Comparison of ENCODE assay signal across 42 cellular contexts in genomic region chr4:73989928-73990327, GRCh38. TPM values are rescaled to one million over a fixed set of nuclear protein-coding genes. Genes with fewer than 3 reads are reported as not detected.
"Had no signal": no experiment of that assay in that cellular context is flagged by ENCODE, and none has a peak within 500 bp of the region (broad histone marks: within the 10 kb centered on the region; RNA-seq: fewer than 3 reads in every experiment).

No MANE protein-coding gene starts in this region.

- H3K27ac ChIP-seq: adrenal gland, ascending aorta, body of pancreas, brain microvascular endothelial cell, breast epithelium, cardiac muscle cell had no signal

- H3K4me3 ChIP-seq: adrenal gland, ascending aorta, body of pancreas, breast epithelium, cardiac muscle cell had no signal

- H3K9me3 ChIP-seq: adrenal gland, ascending aorta, body of pancreas, breast epithelium had no signal

- H3K4me3 Mint-ChIP-seq: activated naive CD4-positive, alpha-beta T cell treated with anti-CD3 and anti-CD28 coated beads for 36 hours; activated naive CD4-positive, alpha-beta T cell treated with anti-CD3 and anti-CD28 coated beads, Interleukin-2, amount 10 ng/mL, durations not matched to agents 7 days and 5 days; activated naive CD4-positive, alpha-beta T cell treated with anti-CD3 and anti-CD28 coated beads, Interleukin-2, amount 50 U/mL, for 24 hours; activated naive CD8-positive, alpha-beta T cell; activated naive CD8-positive, alpha-beta T cell treated with anti-CD3 and anti-CD28 coated beads for 36 hours; activated naive CD8-positive, alpha-beta T cell treated with anti-CD3 and anti-CD28 coated beads, Interleukin-2, amount 10 ng/mL, durations not matched to agents 7 days and 5 days; activated naive CD8-positive, alpha-beta T cell treated with anti-CD3 and anti-CD28 coated beads, Interleukin-2, amount 50 U/mL, for 24 hours; activated T-cell treated with anti-CD3 and anti-CD28 coated beads, Interleukin-2, amount 50 U/mL, for 24 hours; activated T-cell treated with anti-CD3 and anti-CD28 coated beads, Interleukin-2, amount 50 U/mL, for 4 hours; activated T-cell treated with anti-CD3 and anti-CD28 coated beads, Interleukin-2, amount 50 U/mL, for 72 hours; activated T-helper 1 cell treated with anti-CD3 and anti-CD28 coated beads, Interleukin-12 subunit alpha, Interleukin-12 subunit beta, Interleukin-2, Interleukin-4 antibody, amounts not matched to agents 30 ng/mL and 10 ng/mL and 1 ng/mL, durations not matched to agents 14 hours and 24 hours and 36 hours; activated T-helper 17 cell treated with anti-CD3 and anti-CD28 coated beads, Interleukin-2, amount 50 U/mL, for 72 hours; brain; central memory CD8-positive, alpha-beta T cell had no signal

- H3K4me1 Mint-ChIP-seq: activated naive CD4-positive, alpha-beta T cell treated with anti-CD3 and anti-CD28 coated beads, Interleukin-2, amount 10 ng/mL, durations not matched to agents 7 days and 5 days; activated naive CD4-positive, alpha-beta T cell treated with anti-CD3 and anti-CD28 coated beads, Interleukin-2, amount 50 U/mL, for 24 hours; activated naive CD8-positive, alpha-beta T cell treated with anti-CD3 and anti-CD28 coated beads for 36 hours; activated naive CD8-positive, alpha-beta T cell treated with anti-CD3 and anti-CD28 coated beads, Interleukin-2, amount 10 ng/mL, durations not matched to agents 7 days and 5 days; activated naive CD8-positive, alpha-beta T cell treated with anti-CD3 and anti-CD28 coated beads, Interleukin-2, amount 50 U/mL, for 24 hours; activated T-helper 17 cell treated with anti-CD3 and anti-CD28 coated beads, Interleukin-2, amount 50 U/mL, for 72 hours; brain; central memory CD8-positive, alpha-beta T cell had no signal

- H3K27me3 ChIP-seq: adrenal gland, ascending aorta, body of pancreas, brain microvascular endothelial cell, breast epithelium, cardiac muscle cell had no signal

- H3K27me3 Mint-ChIP-seq: activated naive CD8-positive, alpha-beta T cell treated with anti-CD3 and anti-CD28 coated beads for 36 hours; activated T-cell treated with anti-CD3 and anti-CD28 coated beads, Interleukin-2, amount 50 U/mL, for 24 hours; central memory CD8-positive, alpha-beta T cell had no signal

- H3K9me3 Mint-ChIP-seq: activated naive CD4-positive, alpha-beta T cell treated with anti-CD3 and anti-CD28 coated beads for 36 hours; activated naive CD4-positive, alpha-beta T cell treated with anti-CD3 and anti-CD28 coated beads, Interleukin-2, amount 10 ng/mL, durations not matched to agents 7 days and 5 days; activated naive CD4-positive, alpha-beta T cell treated with anti-CD3 and anti-CD28 coated beads, Interleukin-2, amount 50 U/mL, for 24 hours; activated naive CD4-positive, alpha-beta T cell treated with anti-CD3 and anti-CD28 coated beads, Interleukin-2, amount 50 U/mL, for 72 hours; activated naive CD8-positive, alpha-beta T cell treated with anti-CD3 and anti-CD28 coated beads for 36 hours; activated naive CD8-positive, alpha-beta T cell treated with anti-CD3 and anti-CD28 coated beads, Interleukin-2, amount 10 ng/mL, durations not matched to agents 7 days and 5 days; activated T-cell treated with anti-CD3 and anti-CD28 coated beads, Interleukin-2, amount 50 U/mL, for 24 hours; activated T-cell treated with anti-CD3 and anti-CD28 coated beads, Interleukin-2, amount 50 U/mL, for 4 hours; activated T-cell treated with anti-CD3 and anti-CD28 coated beads, Interleukin-2, amount 50 U/mL, for 72 hours; activated T-helper 1 cell treated with anti-CD3 and anti-CD28 coated beads, Interleukin-12 subunit alpha, Interleukin-12 subunit beta, Interleukin-2, Interleukin-4 antibody, amounts not matched to agents 30 ng/mL and 10 ng/mL and 1 ng/mL, durations not matched to agents 14 hours and 24 hours and 36 hours; activated T-helper 17 cell treated with anti-CD3 and anti-CD28 coated beads, Interleukin-2, amount 50 U/mL, for 72 hours; activated T-helper 2 cell treated with anti-CD3 and anti-CD28 coated beads, Interferon-gamma antibody, Interleukin-2, Interleukin-4, amounts not matched to agents 10 μg/mL and 5 μg/mL and 100 μg/mL, durations not matched to agents 14 hours and 24 hours and 36 hours; brain; central memory CD8-positive, alpha-beta T cell had no signal

- H3K4me1 ChIP-seq: adrenal gland, ascending aorta, body of pancreas, breast epithelium had no signal

- FAIRE-seq: astrocyte, bronchial epithelial cell had no signal

- H3K36me3 ChIP-seq: adrenal gland, ascending aorta, brain microvascular endothelial cell, breast epithelium, cardiac muscle cell had no signal

- H3K27ac Mint-ChIP-seq: activated naive CD4-positive, alpha-beta T cell treated with anti-CD3 and anti-CD28 coated beads for 36 hours; activated naive CD4-positive, alpha-beta T cell treated with anti-CD3 and anti-CD28 coated beads, Interleukin-2, amount 10 ng/mL, durations not matched to agents 7 days and 5 days; activated naive CD4-positive, alpha-beta T cell treated with anti-CD3 and anti-CD28 coated beads, Interleukin-2, amount 50 U/mL, for 24 hours; activated naive CD4-positive, alpha-beta T cell treated with anti-CD3 and anti-CD28 coated beads, Interleukin-2, amount 50 U/mL, for 72 hours; activated naive CD8-positive, alpha-beta T cell; activated naive CD8-positive, alpha-beta T cell treated with anti-CD3 and anti-CD28 coated beads for 36 hours; activated naive CD8-positive, alpha-beta T cell treated with anti-CD3 and anti-CD28 coated beads, Interleukin-2, amount 10 ng/mL, durations not matched to agents 7 days and 5 days; activated naive CD8-positive, alpha-beta T cell treated with anti-CD3 and anti-CD28 coated beads, Interleukin-2, amount 50 U/mL, for 24 hours; activated T-cell treated with anti-CD3 and anti-CD28 coated beads, Interleukin-2, amount 50 U/mL, for 24 hours; activated T-cell treated with anti-CD3 and anti-CD28 coated beads, Interleukin-2, amount 50 U/mL, for 72 hours; activated T-helper 1 cell treated with anti-CD3 and anti-CD28 coated beads, Interleukin-12 subunit alpha, Interleukin-12 subunit beta, Interleukin-2, Interleukin-4 antibody, amounts not matched to agents 30 ng/mL and 10 ng/mL and 1 ng/mL, durations not matched to agents 14 hours and 24 hours and 36 hours; activated T-helper 17 cell treated with anti-CD3 and anti-CD28 coated beads, Interleukin-2, amount 50 U/mL, for 72 hours; activated T-helper 2 cell treated with anti-CD3 and anti-CD28 coated beads, Interferon-gamma antibody, Interleukin-2, Interleukin-4, amounts not matched to agents 10 μg/mL and 5 μg/mL and 100 μg/mL, durations not matched to agents 14 hours and 24 hours and 36 hours; brain had no signal

- DNase-seq: activated effector memory CD4-positive, alpha-beta T cell treated with anti-CD3 and anti-CD28 coated beads, Interleukin-2, amount 50 U/mL, for 16 hours; activated effector memory CD4-positive, alpha-beta T cell treated with Interleukin-2 at 50 U/mL for 16 hours; activated gamma-delta T cell; activated gamma-delta T cell treated with Interleukin-2 at 50 U/mL for 16 hours; activated naive CD4-positive, alpha-beta T cell; activated naive CD4-positive, alpha-beta T cell treated with anti-CD3 and anti-CD28 coated beads for 36 hours; activated naive CD4-positive, alpha-beta T cell treated with anti-CD3 and anti-CD28 coated beads, Interleukin-2, amount 10 ng/mL, durations not matched to agents 7 days and 5 days; activated naive CD4-positive, alpha-beta T cell treated with anti-CD3 and anti-CD28 coated beads, Interleukin-2, amount 50 U/mL, for 16 hours; activated naive CD4-positive, alpha-beta T cell treated with Interleukin-2 at 50 U/mL for 16 hours; activated naive CD8-positive, alpha-beta T cell treated with anti-CD3 and anti-CD28 coated beads for 36 hours; activated naive CD8-positive, alpha-beta T cell treated with anti-CD3 and anti-CD28 coated beads, Interleukin-2, amount 10 ng/mL, durations not matched to agents 7 days and 5 days; activated naive CD8-positive, alpha-beta T cell treated with anti-CD3 and anti-CD28 coated beads, Interleukin-2, amount 50 U/mL, for 24 hours; activated T-cell treated with anti-CD3 and anti-CD28 coated beads, Interleukin-2, amount 50 U/mL, for 1 hour; activated T-cell treated with anti-CD3 and anti-CD28 coated beads, Interleukin-2, amount 50 U/mL, for 24 hours; activated T-cell treated with anti-CD3 and anti-CD28 coated beads, Interleukin-2, amount 50 U/mL, for 4 hours; activated T-cell treated with anti-CD3 and anti-CD28 coated beads, Interleukin-2, amount 50 U/mL, for 48 hours; activated T-cell treated with anti-CD3 and anti-CD28 coated beads, Interleukin-2, amount 50 U/mL, for 72 hours; adrenal gland; amniotic stem cell; amygdala; anterior cingulate cortex; aorta; body of pancreas; brain microvascular endothelial cell; caudate nucleus; central memory CD4-positive, alpha-beta T cell; cerebellar nuclear complex had no signal

- ATAC-seq: activated naive CD4-positive, alpha-beta T cell treated with anti-CD3 and anti-CD28 coated beads, Interleukin-2, amount 50 U/mL, for 72 hours; activated naive CD8-positive, alpha-beta T cell treated with anti-CD3 and anti-CD28 coated beads, Interleukin-2, amount 50 U/mL, for 24 hours; activated T-cell treated with anti-CD3 and anti-CD28 coated beads, Interleukin-2, amount 50 U/mL, for 4 hours; activated T-cell treated with anti-CD3 and anti-CD28 coated beads, Interleukin-2, amount 50 U/mL, for 72 hours; activated T-helper 17 cell treated with anti-CD3 and anti-CD28 coated beads, Interleukin-2, amount 50 U/mL, for 72 hours; body of pancreas had no signal

- H3K36me3 Mint-ChIP-seq: activated naive CD4-positive, alpha-beta T cell treated with anti-CD3 and anti-CD28 coated beads, Interleukin-2, amount 10 ng/mL, durations not matched to agents 7 days and 5 days; activated naive CD4-positive, alpha-beta T cell treated with anti-CD3 and anti-CD28 coated beads, Interleukin-2, amount 50 U/mL, for 24 hours; activated naive CD4-positive, alpha-beta T cell treated with anti-CD3 and anti-CD28 coated beads, Interleukin-2, amount 50 U/mL, for 72 hours; activated naive CD8-positive, alpha-beta T cell; activated naive CD8-positive, alpha-beta T cell treated with anti-CD3 and anti-CD28 coated beads for 36 hours; activated naive CD8-positive, alpha-beta T cell treated with anti-CD3 and anti-CD28 coated beads, Interleukin-2, amount 10 ng/mL, durations not matched to agents 7 days and 5 days; brain had no signal

RNA-seq across cellular contexts. Expression of gene PPBP, which starts 1.9 kb away (rescaled TPM):
- total RNA-seq: activated naive CD4-positive, alpha-beta T cell treated with anti-CD3 and anti-CD28 coated beads for 36 hours; activated naive CD4-positive, alpha-beta T cell treated with anti-CD3 and anti-CD28 coated beads, Interleukin-2, amount 50 U/mL, for 72 hours; activated naive CD8-positive, alpha-beta T cell treated with anti-CD3 and anti-CD28 coated beads for 36 hours; activated naive CD8-positive, alpha-beta T cell treated with anti-CD3 and anti-CD28 coated beads, Interleukin-2, amount 10 ng/mL, durations not matched to agents 7 days and 5 days; activated T-cell treated with anti-CD3 and anti-CD28 coated beads, Interleukin-2, amount 50 U/mL, for 4 hours; activated T-cell treated with anti-CD3 and anti-CD28 coated beads, Interleukin-2, amount 50 U/mL, for 72 hours; activated T-helper 1 cell treated with anti-CD3 and anti-CD28 coated beads, Interleukin-12 subunit alpha, Interleukin-12 subunit beta, Interleukin-2, Interleukin-4 antibody, amounts not matched to agents 30 ng/mL and 10 ng/mL and 1 ng/mL, durations not matched to agents 14 hours and 24 hours and 36 hours; activated T-helper 17 cell treated with anti-CD3 and anti-CD28 coated beads, Interleukin-2, amount 50 U/mL, for 72 hours; activated T-helper 2 cell treated with anti-CD3 and anti-CD28 coated beads, Interferon-gamma antibody, Interleukin-2, Interleukin-4, amounts not matched to agents 10 μg/mL and 5 μg/mL and 100 μg/mL, durations not matched to agents 14 hours and 24 hours and 36 hours; ascending aorta; astrocyte; body of pancreas; cardiac muscle cell; chondrocyte had no signal
- polyA plus RNA-seq: aorta, cardiac muscle cell had no signal

RNA-seq across cellular contexts. Expression of gene PF4, which starts 8.1 kb away (rescaled TPM):
- total RNA-seq: activated naive CD4-positive, alpha-beta T cell treated with anti-CD3 and anti-CD28 coated beads for 36 hours; activated naive CD4-positive, alpha-beta T cell treated with anti-CD3 and anti-CD28 coated beads, Interleukin-2, amount 50 U/mL, for 72 hours; activated naive CD8-positive, alpha-beta T cell treated with anti-CD3 and anti-CD28 coated beads for 36 hours; activated naive CD8-positive, alpha-beta T cell treated with anti-CD3 and anti-CD28 coated beads, Interleukin-2, amount 10 ng/mL, durations not matched to agents 7 days and 5 days; activated T-cell treated with anti-CD3 and anti-CD28 coated beads, Interleukin-2, amount 50 U/mL, for 4 hours; activated T-cell treated with anti-CD3 and anti-CD28 coated beads, Interleukin-2, amount 50 U/mL, for 72 hours; activated T-helper 1 cell treated with anti-CD3 and anti-CD28 coated beads, Interleukin-12 subunit alpha, Interleukin-12 subunit beta, Interleukin-2, Interleukin-4 antibody, amounts not matched to agents 30 ng/mL and 10 ng/mL and 1 ng/mL, durations not matched to agents 14 hours and 24 hours and 36 hours; activated T-helper 17 cell treated with anti-CD3 and anti-CD28 coated beads, Interleukin-2, amount 50 U/mL, for 72 hours; activated T-helper 2 cell treated with anti-CD3 and anti-CD28 coated beads, Interferon-gamma antibody, Interleukin-2, Interleukin-4, amounts not matched to agents 10 μg/mL and 5 μg/mL and 100 μg/mL, durations not matched to agents 14 hours and 24 hours and 36 hours; astrocyte; body of pancreas; breast epithelium; bronchial epithelial cell; cardiac muscle cell had no signal
- polyA plus RNA-seq: aorta, cardiac muscle cell had no signal

RNA-seq across cellular contexts. Expression of gene CXCL5, which starts 8.5 kb away (rescaled TPM):
- total RNA-seq: activated naive CD4-positive, alpha-beta T cell treated with anti-CD3 and anti-CD28 coated beads for 36 hours; activated naive CD4-positive, alpha-beta T cell treated with anti-CD3 and anti-CD28 coated beads, Interleukin-2, amount 50 U/mL, for 72 hours; activated naive CD8-positive, alpha-beta T cell treated with anti-CD3 and anti-CD28 coated beads for 36 hours; activated naive CD8-positive, alpha-beta T cell treated with anti-CD3 and anti-CD28 coated beads, Interleukin-2, amount 10 ng/mL, durations not matched to agents 7 days and 5 days; activated T-cell treated with anti-CD3 and anti-CD28 coated beads, Interleukin-2, amount 50 U/mL, for 4 hours; activated T-cell treated with anti-CD3 and anti-CD28 coated beads, Interleukin-2, amount 50 U/mL, for 72 hours; activated T-helper 1 cell treated with anti-CD3 and anti-CD28 coated beads, Interleukin-12 subunit alpha, Interleukin-12 subunit beta, Interleukin-2, Interleukin-4 antibody, amounts not matched to agents 30 ng/mL and 10 ng/mL and 1 ng/mL, durations not matched to agents 14 hours and 24 hours and 36 hours; activated T-helper 17 cell treated with anti-CD3 and anti-CD28 coated beads, Interleukin-2, amount 50 U/mL, for 72 hours; activated T-helper 2 cell treated with anti-CD3 and anti-CD28 coated beads, Interferon-gamma antibody, Interleukin-2, Interleukin-4, amounts not matched to agents 10 μg/mL and 5 μg/mL and 100 μg/mL, durations not matched to agents 14 hours and 24 hours and 36 hours; ascending aorta; body of pancreas; cardiac muscle cell; cerebellum; chondrocyte had no signal
- polyA plus RNA-seq: cardiac muscle cell had no signal

RNA-seq across cellular contexts. Expression of gene CXCL3, which starts 48.6 kb away (rescaled TPM):
- total RNA-seq: activated naive CD4-positive, alpha-beta T cell treated with anti-CD3 and anti-CD28 coated beads for 36 hours; activated naive CD4-positive, alpha-beta T cell treated with anti-CD3 and anti-CD28 coated beads, Interleukin-2, amount 50 U/mL, for 72 hours; activated naive CD8-positive, alpha-beta T cell treated with anti-CD3 and anti-CD28 coated beads for 36 hours; activated T-cell treated with anti-CD3 and anti-CD28 coated beads, Interleukin-2, amount 50 U/mL, for 72 hours; activated T-helper 17 cell treated with anti-CD3 and anti-CD28 coated beads, Interleukin-2, amount 50 U/mL, for 72 hours; ascending aorta; cardiac muscle cell had no signal
